22 cellular contexts compared by ENCODE assay signal in the genomic region with DNA sequence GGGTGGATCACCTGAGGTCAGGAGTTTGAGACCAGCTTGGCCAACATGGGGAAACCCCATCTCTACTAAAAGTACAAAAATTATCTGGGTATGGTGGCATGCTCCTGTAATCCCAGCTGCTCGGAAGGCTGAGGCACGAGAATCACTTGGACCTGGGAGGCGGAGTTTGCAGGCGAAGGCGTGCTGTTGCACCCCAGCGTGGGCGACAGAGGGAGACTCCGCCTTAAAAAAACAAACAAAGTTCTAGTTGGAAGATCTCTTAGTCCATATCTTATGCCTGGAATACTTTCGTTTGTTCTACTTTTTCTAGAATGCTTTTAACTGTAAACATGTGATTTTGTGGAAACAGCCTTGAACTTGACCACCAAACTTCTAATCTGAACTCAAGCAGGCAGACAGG.
"Had no signal": no experiment of that assay in that cellular context is flagged by ENCODE, and none has a peak within 500 bp of the region (broad histone marks: within the 10 kb centered on the region; RNA-seq: fewer than 3 reads in every experiment).

No MANE protein-coding gene starts in this region.

- H3K4me3 Mint-ChIP-seq: activated B cell treated with CpG ODN at 0.5 μM for 24 hours; activated naive CD8-positive, alpha-beta T cell treated with anti-CD3 and anti-CD28 coated beads for 36 hours; activated T-cell treated with anti-CD3 and anti-CD28 coated beads, Interleukin-2, amount 50 U/mL, for 4 hours; dendritic cell treated with granulocyte-macrophage colony-stimulating factor and Interleukin-4, amounts not matched to agents 40 ng/mL and 50 ng/mL, for 4 days; stimulated activated memory B cell treated with anti-CD40 and anti-IgM and Interleukin-4, amounts not matched to agents 10 μg/mL and 1 μg/mL and 100 μg/mL, for 72 hours; T-cell; type B pancreatic cell had no signal

- H3K4me3 ChIP-seq: mucosa of descending colon, testis, vagina had no signal

- H3K27me3 ChIP-seq: foreskin keratinocyte, testis, vagina had no signal

- DNase-seq: activated B cell treated with CpG ODN at 0.5 μM for 24 hours; activated CD4-positive, alpha-beta T cell treated with anti-CD3 and anti-CD28 coated beads for 4 hours; activated CD4-positive, alpha-beta T cell treated with anti-CD3 and anti-CD28 coated beads, Interleukin-2, amount 50 U/mL, for 48 hours; activated CD8-positive, alpha-beta memory T cell treated with anti-CD3 and anti-CD28 coated beads, Interleukin-2, amount 50 U/mL, for 48 hours; activated naive CD4-positive, alpha-beta T cell treated with Interleukin-2 at 50 U/mL for 16 hours; activated naive CD8-positive, alpha-beta T cell treated with anti-CD3 and anti-CD28 coated beads for 36 hours; activated T-cell treated with anti-CD3 and anti-CD28 coated beads, Interleukin-2, amount 50 U/mL, for 4 hours; effector CD8-positive, alpha-beta T cell; foreskin keratinocyte; left ventricle myocardium superior; mesenchymal stem cell; mucosa of descending colon; occipital lobe; small intestine; stimulated activated CD4-positive, alpha-beta T cell treated with anti-CD3 and anti-CD28 coated beads, Interleukin-2, amount 100 ng/mL, for 24 hours; T-cell; T-helper 9 cell; testis had no signal

- H3K27ac ChIP-seq: foreskin keratinocyte, testis, vagina had no signal

- H3K9me3 ChIP-seq: mucosa of descending colon, testis, vagina had no signal

- H3K27ac Mint-ChIP-seq: activated B cell treated with CpG ODN at 0.5 μM for 24 hours; activated naive CD8-positive, alpha-beta T cell treated with anti-CD3 and anti-CD28 coated beads for 36 hours; dendritic cell treated with granulocyte-macrophage colony-stimulating factor and Interleukin-4, amounts not matched to agents 40 ng/mL and 50 ng/mL, for 4 days; stimulated activated memory B cell treated with anti-CD40 and anti-IgM and Interleukin-4, amounts not matched to agents 10 μg/mL and 1 μg/mL and 100 μg/mL, for 72 hours; T-cell; type B pancreatic cell had no signal

- H3K36me3 ChIP-seq: vagina had no signal

- H3K4me1 ChIP-seq: testis, vagina had no signal

- H3K27me3 Mint-ChIP-seq: activated B cell treated with CpG ODN at 0.5 μM for 24 hours; activated naive CD8-positive, alpha-beta T cell treated with anti-CD3 and anti-CD28 coated beads for 36 hours; dendritic cell treated with granulocyte-macrophage colony-stimulating factor and Interleukin-4, amounts not matched to agents 40 ng/mL and 50 ng/mL, for 4 days; stimulated activated memory B cell treated with anti-CD40 and anti-IgM and Interleukin-4, amounts not matched to agents 10 μg/mL and 1 μg/mL and 100 μg/mL, for 72 hours; T-cell; type B pancreatic cell had no signal

- H3K9me3 Mint-ChIP-seq: activated B cell treated with CpG ODN at 0.5 μM for 24 hours; activated T-cell treated with anti-CD3 and anti-CD28 coated beads, Interleukin-2, amount 50 U/mL, for 4 hours; dendritic cell treated with granulocyte-macrophage colony-stimulating factor and Interleukin-4, amounts not matched to agents 40 ng/mL and 50 ng/mL, for 4 days; stimulated activated memory B cell treated with anti-CD40 and anti-IgM and Interleukin-4, amounts not matched to agents 10 μg/mL and 1 μg/mL and 100 μg/mL, for 72 hours; T-cell; type B pancreatic cell had no signal
